2 cellular contexts compared by ENCODE assay signal in the genomic region with DNA sequence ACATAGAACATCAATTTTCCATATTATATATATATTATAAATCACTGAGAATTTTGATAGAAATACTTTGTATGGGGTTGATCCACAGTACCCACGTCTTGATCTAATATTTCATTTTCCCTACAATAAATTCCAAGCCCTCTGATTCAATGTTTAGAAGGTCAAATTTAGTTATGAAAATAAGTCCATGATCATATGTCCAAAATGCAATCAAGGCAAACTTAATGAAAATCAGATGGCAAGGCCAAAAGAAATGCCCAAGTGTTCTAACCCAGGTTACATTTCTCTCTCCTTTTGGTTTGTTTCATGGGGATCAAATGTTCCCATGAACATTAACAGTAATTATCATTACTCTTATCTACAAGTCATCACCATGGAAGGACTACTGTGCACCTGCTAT.
TF ChIP-seq lines count a peak whose summit lies in the region.

No MANE protein-coding gene starts in this region.

TF ChIP-seq in A549, 52 proteins besides CTCF, POLR2A, EP300 and RAD21 (continued from another document):
- TF ChIP-seq, protein P1, sequence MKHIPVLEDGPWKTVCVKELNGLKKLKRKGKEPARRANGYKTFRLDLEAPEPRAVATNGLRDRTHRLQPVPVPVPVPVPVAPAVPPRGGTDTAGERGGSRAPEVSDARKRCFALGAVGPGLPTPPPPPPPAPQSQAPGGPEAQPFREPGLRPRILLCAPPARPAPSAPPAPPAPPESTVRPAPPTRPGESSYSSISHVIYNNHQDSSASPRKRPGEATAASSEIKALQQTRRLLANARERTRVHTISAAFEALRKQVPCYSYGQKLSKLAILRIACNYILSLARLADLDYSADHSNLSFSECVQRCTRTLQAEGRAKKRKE (CRISPR knock-in tag; IDR thresholded peaks at IDR 0.05; ENCODE audit: low read depth), result no peak
- TF ChIP-seq TFCP2L1 (CRISPR knock-in tag; IDR thresholded peaks at IDR 0.05), result no peak
- TF ChIP-seq, protein P2, sequence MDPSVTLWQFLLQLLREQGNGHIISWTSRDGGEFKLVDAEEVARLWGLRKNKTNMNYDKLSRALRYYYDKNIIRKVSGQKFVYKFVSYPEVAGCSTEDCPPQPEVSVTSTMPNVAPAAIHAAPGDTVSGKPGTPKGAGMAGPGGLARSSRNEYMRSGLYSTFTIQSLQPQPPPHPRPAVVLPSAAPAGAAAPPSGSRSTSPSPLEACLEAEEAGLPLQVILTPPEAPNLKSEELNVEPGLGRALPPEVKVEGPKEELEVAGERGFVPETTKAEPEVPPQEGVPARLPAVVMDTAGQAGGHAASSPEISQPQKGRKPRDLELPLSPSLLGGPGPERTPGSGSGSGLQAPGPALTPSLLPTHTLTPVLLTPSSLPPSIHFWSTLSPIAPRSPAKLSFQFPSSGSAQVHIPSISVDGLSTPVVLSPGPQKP (IDR thresholded peaks at IDR 0.05; ENCODE audit: low read depth, low read length), result no peak
- no peak for TF ChIP-seq HOXA7 (CRISPR knock-in tag; IDR thresholded peaks at IDR 0.05)

TF ChIP-seq in SK-N-SH, 30 proteins besides CTCF, POLR2A, EP300 and RAD21 (continued from another document):
- TF ChIP-seq TCF12 (IDR thresholded peaks at IDR 0.05) (no peak), RFX5 (IDR thresholded peaks at IDR 0.05; ENCODE audit: low read length) (no peak), JUND (IDR thresholded peaks at IDR 0.05) (no peak), TEAD4 (IDR thresholded peaks at IDR 0.05; ENCODE audit: borderline replicate concordance, insufficient read depth) (no peak), POLR2AphosphoS5 (IDR thresholded peaks at IDR 0.05; ENCODE audit: low read depth, low read length) (no peak)
- TF ChIP-seq, protein P3, sequence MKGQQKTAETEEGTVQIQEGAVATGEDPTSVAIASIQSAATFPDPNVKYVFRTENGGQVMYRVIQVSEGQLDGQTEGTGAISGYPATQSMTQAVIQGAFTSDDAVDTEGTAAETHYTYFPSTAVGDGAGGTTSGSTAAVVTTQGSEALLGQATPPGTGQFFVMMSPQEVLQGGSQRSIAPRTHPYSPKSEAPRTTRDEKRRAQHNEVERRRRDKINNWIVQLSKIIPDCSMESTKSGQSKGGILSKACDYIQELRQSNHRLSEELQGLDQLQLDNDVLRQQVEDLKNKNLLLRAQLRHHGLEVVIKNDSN (IDR thresholded peaks at IDR 0.05; ENCODE audit: borderline replicate concordance, low read depth), result no peak
- TF ChIP-seq, protein P4, sequence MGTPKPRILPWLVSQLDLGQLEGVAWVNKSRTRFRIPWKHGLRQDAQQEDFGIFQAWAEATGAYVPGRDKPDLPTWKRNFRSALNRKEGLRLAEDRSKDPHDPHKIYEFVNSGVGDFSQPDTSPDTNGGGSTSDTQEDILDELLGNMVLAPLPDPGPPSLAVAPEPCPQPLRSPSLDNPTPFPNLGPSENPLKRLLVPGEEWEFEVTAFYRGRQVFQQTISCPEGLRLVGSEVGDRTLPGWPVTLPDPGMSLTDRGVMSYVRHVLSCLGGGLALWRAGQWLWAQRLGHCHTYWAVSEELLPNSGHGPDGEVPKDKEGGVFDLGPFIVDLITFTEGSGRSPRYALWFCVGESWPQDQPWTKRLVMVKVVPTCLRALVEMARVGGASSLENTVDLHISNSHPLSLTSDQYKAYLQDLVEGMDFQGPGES (IDR thresholded peaks at IDR 0.05; ENCODE audit: low read depth, low read length), result no peak
- TF ChIP-seq, protein P5, sequence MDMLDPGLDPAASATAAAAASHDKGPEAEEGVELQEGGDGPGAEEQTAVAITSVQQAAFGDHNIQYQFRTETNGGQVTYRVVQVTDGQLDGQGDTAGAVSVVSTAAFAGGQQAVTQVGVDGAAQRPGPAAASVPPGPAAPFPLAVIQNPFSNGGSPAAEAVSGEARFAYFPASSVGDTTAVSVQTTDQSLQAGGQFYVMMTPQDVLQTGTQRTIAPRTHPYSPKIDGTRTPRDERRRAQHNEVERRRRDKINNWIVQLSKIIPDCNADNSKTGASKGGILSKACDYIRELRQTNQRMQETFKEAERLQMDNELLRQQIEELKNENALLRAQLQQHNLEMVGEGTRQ (IDR thresholded peaks at IDR 0.05; ENCODE audit: borderline replicate concordance, low read depth, low read length), result no peak
